In genomic region chr16:8914098-8914497, GRCh38 we compare ENCODE assay signal across 1 cellular context.
A peak's percentile ranks its signal among the peaks of the same experiment; 100 is the strongest.
TF ChIP-seq lines count a peak whose summit lies in the region.

No MANE protein-coding gene starts in this region.

TF ChIP-seq in HepG2, 621 proteins besides CTCF, POLR2A, EP300 and RAD21:
- TF ChIP-seq ZBTB40 (IDR thresholded peaks at IDR 0.05) (no peak), ZBTB40 (CRISPR knock-in tag; IDR thresholded peaks at IDR 0.05) (no peak), TP53 (CRISPR knock-in tag; conservative IDR thresholded peaks at IDR 0.05) (no peak), RBM22 (optimal IDR thresholded peaks at IDR 0.05; ENCODE audit: low read length) (peak; percentile 69), E2F1 (CRISPR knock-in tag; IDR thresholded peaks at IDR 0.05) (no peak)
TF ChIP-seq in HepG2: peak in this region for 1.
